ENCODE assay signal across 8 cellular contexts in genomic region chr22:21972293-21972779, GRCh38. TPM values are rescaled to one million over a fixed set of nuclear protein-coding genes. Genes with fewer than 3 reads are reported as not detected.
DNase-seq lines count a peak whose midpoint lies in the region; ATAC-seq and TF ChIP-seq lines count a peak whose summit lies in the region.

No MANE protein-coding gene starts in this region.

- peak; percentile 63 for ATAC-seq in upper lobe of right lung
- no peak for ATAC-seq in GM21825 (IDR thresholded peaks at IDR 0.05; ENCODE audit: unreplicated experiment)
- ATAC-seq in GM19452 (IDR thresholded peaks at IDR 0.05; ENCODE audit: unreplicated experiment), result no peak

- intact Hi-C loops in upper lobe of right lung (cut with DNase I), result no loop called here

- H3K36me3 ChIP-seq in upper lobe of right lung, result peaks cover 83% of the 10 kb centered on the region

- DNase-seq in HT-29 (ENCODE audit: low spot score) (peak; percentile 4), dermis blood vessel endothelial cell (peak; percentile 64), mucosa of gallbladder (ENCODE audit: low spot score) (peak; percentile 32), upper lobe of right lung (no peak)
- peak; percentile 22 for DNase-seq in activated CD4-positive, alpha-beta T cell treated with anti-CD3 and anti-CD28 coated beads for 1 hour

- no peak overlapping the region for H3K4me3 ChIP-seq in upper lobe of right lung

- H3K27me3 ChIP-seq in upper lobe of right lung, result no peaks in the 10 kb centered on the region

- peak; percentile 96 for TF ChIP-seq CTCF in C4-2B (conservative IDR thresholded peaks at IDR 0.05)
- peak; percentile 78 for TF ChIP-seq CTCF in upper lobe of right lung (IDR thresholded peaks at IDR 0.05)

- no peak overlapping the region for H3K27ac ChIP-seq in C4-2B
- no peak overlapping the region for H3K27ac ChIP-seq in upper lobe of right lung

- no peaks in the 10 kb centered on the region for H3K4me1 ChIP-seq in upper lobe of right lung

- H3K9me3 ChIP-seq in upper lobe of right lung, result no peaks in the 10 kb centered on the region

RNA-seq across cellular contexts. Expression of gene TOP3B, which starts 10.3 kb away (rescaled TPM):
- total RNA-seq in HT-29 (2014; rRNA removed; shearing (Covaris generic)), result 37.0 and 39.2 TPM in 2 replicates
- 24.4 and 29.6 TPM in 2 replicates for total RNA-seq in dermis blood vessel endothelial cell
- total RNA-seq in mucosa of gallbladder, result 33.1 TPM
- 24.8 TPM for total RNA-seq in upper lobe of right lung

RNA-seq across cellular contexts. Expression of gene PPM1F, which starts 19.7 kb away (rescaled TPM):
- 17.0 and 17.8 TPM in 2 replicates for total RNA-seq in HT-29 (2014; rRNA removed; shearing (Covaris generic))
- 195 and 382 TPM in 2 replicates for total RNA-seq in dermis blood vessel endothelial cell
- total RNA-seq in mucosa of gallbladder, result 23.2 TPM
- total RNA-seq in upper lobe of right lung, result 51.2 TPM
